ENCODE assay signal across 11 cellular contexts in genomic region chr6:89817481-89817880, GRCh38. TPM values are rescaled to one million over a fixed set of nuclear protein-coding genes. Genes with fewer than 3 reads are reported as not detected.
DNase-seq lines count a peak whose midpoint lies in the region; ATAC-seq and TF ChIP-seq lines count a peak whose summit lies in the region.
"Had no signal": no experiment of that assay in that cellular context is flagged by ENCODE, and none has a peak within 500 bp of the region (broad histone marks: within the 10 kb centered on the region; RNA-seq: fewer than 3 reads in every experiment).

No MANE protein-coding gene starts in this region.

- H3K79me2 ChIP-seq in KMS-11 (ENCODE audit: insufficient read depth, low read depth) (peaks cover 67% of the 10 kb centered on the region), mammary epithelial cell (ENCODE audit: insufficient read depth, low read length) (peaks cover 75% of the 10 kb centered on the region)

- H3K36me3 ChIP-seq in KMS-11 (ENCODE audit: insufficient read depth) (no peaks in the 10 kb centered on the region), mammary epithelial cell (ENCODE audit: insufficient read depth, low read length) (no peaks in the 10 kb centered on the region)
- H3K36me3 ChIP-seq: neutrophil had no signal

- H4K20me1 ChIP-seq in KMS-11 (ENCODE audit: insufficient read depth): no peaks in the 10 kb centered on the region
- H4K20me1 ChIP-seq in mammary epithelial cell (ENCODE audit: insufficient read depth, low read length): no peaks in the 10 kb centered on the region

- H3K4me1 ChIP-seq in KMS-11 (ENCODE audit: low read depth, poor library complexity, severe bottlenecking) (peaks cover 8% of the 10 kb centered on the region), mammary epithelial cell (ENCODE audit: insufficient read depth, low read length) (peaks cover 12% of the 10 kb centered on the region)

- H3K9ac ChIP-seq in KMS-11 (no peak overlapping the region), mammary epithelial cell (ENCODE audit: insufficient read depth, low read length) (no peak overlapping the region)

- BruUV-seq in Calu3 (replicated peaks; lab: Mats Ljungman, UMichigan): no TSS peak
- no TSS peak for BruUV-seq in mammary epithelial cell (replicated peaks; lab: Mats Ljungman, UMichigan)

- peak overlapping the region; percentile 52 for H3K4me3 Mint-ChIP-seq in Calu3 (ENCODE audit: low read depth, unreplicated experiment)
- peak overlapping the region; percentile 79 for H3K4me3 Mint-ChIP-seq in mesothelial cell of epicardium

- 89% methylated on average over 3 of the region's 3 CpGs for WGBS in mammary epithelial cell (ENCODE audit: low coverage, missing lambda C conversion rate)

- TF ChIP-seq CTCF in Calu3 (IDR thresholded peaks at IDR 0.05; ENCODE audit: unreplicated experiment) (no peak), KMS-11 (conservative IDR thresholded peaks at IDR 0.05; ENCODE audit: low read depth, low read length) (no peak), mammary epithelial cell (conservative IDR thresholded peaks at IDR 0.05 in 1 of 2, IDR thresholded peaks at IDR 0.05 in 1 of 2; ENCODE audit: extremely low read depth in 1 of 2, insufficient read depth in 1 of 2, low read depth in 1 of 2, low read length in 2 of 2) (no peak), mesothelial cell of epicardium (IDR thresholded peaks at IDR 0.05; ENCODE audit: unreplicated experiment) (no peak)

- H3K27me3 Mint-ChIP-seq in Calu3 (ENCODE audit: unreplicated experiment) (no peaks in the 10 kb centered on the region), mesothelial cell of epicardium (ENCODE audit: low read depth) (no peaks in the 10 kb centered on the region)

- no peaks in the 10 kb centered on the region for H3K9me3 ChIP-seq in mammary epithelial cell (replicated peaks; ENCODE audit: insufficient read depth, low read length)
- H3K9me3 ChIP-seq: neutrophil had no signal

- intact Hi-C loops in Calu3 (cut with micrococcal nuclease; ENCODE audit: unreplicated experiment): no loop called here
- intact Hi-C loops in mammary epithelial cell (cut with micrococcal nuclease): loop anchor here (10.0 kb wide), 1 partner anchor 383 kb away; the partner anchor contains the start of gene ANKRD6

- H3K9me3 Mint-ChIP-seq in Calu3 (ENCODE audit: low read depth, unreplicated experiment) (no peaks in the 10 kb centered on the region), mesothelial cell of epicardium (no peaks in the 10 kb centered on the region)

- CTCF ChIA-PET in Calu3 (lab: Charles Lee) (interaction anchor here (1.0 kb wide), 1 partner anchor 12 kb away, joined by 4 read pairs; the partner anchor contains the start of gene CASP8AP2), mammary epithelial cell (lab: Charles Lee; ENCODE audit: low non-redundant PET) (no interaction called here)

- H2AFZ ChIP-seq in KMS-11 (ENCODE audit: low read depth) (no peak overlapping the region), mammary epithelial cell (ENCODE audit: low read depth, low read length) (no peak overlapping the region)

- in situ Hi-C loops in mammary epithelial cell (cut with MboI; ENCODE audit: low sequenced_read_pairs in 2 of 2): no loop called here

- H3K27me3 ChIP-seq in KMS-11 (ENCODE audit: insufficient read depth, low read depth): no peaks in the 10 kb centered on the region
- no peaks in the 10 kb centered on the region for H3K27me3 ChIP-seq in mammary epithelial cell (ENCODE audit: insufficient read depth, low read length)
- H3K27me3 ChIP-seq: neutrophil had no signal

- H3K36me3 Mint-ChIP-seq in Calu3 (ENCODE audit: insufficient read depth, unreplicated experiment) (peaks cover 33% of the 10 kb centered on the region), mesothelial cell of epicardium (no peaks in the 10 kb centered on the region)

- 0 out of 2 replicates have a peak overlapping the region, but pooled peaks have one; percentile 37 for H3K4me2 ChIP-seq in KMS-11
- peak overlapping the region; percentile 53 for H3K4me2 ChIP-seq in mammary epithelial cell (ENCODE audit: insufficient read depth, low read depth, low read length)

- ATAC-seq in GM18870 (IDR thresholded peaks at IDR 0.05; ENCODE audit: unreplicated experiment) (no peak), HG03139 (IDR thresholded peaks at IDR 0.05; ENCODE audit: unreplicated experiment) (no peak)

- H3K4me3 ChIP-seq in KMS-11 (IDR thresholded peaks at IDR 0.05; ENCODE audit: insufficient read depth, low read depth, low read length) (no peak overlapping the region), mammary epithelial cell (replicated peaks in 1 of 3; ENCODE audit: insufficient read depth in 1 of 3, low read depth in 2 of 3, low read length in 3 of 3) (peak overlapping the region in 1 of 3 experiments; percentile 6)

- DNase-seq in Calu3 (no peak), mammary epithelial cell (no peak), mesothelial cell of epicardium (ENCODE audit: low spot score in 2 of 2, unreplicated experiment in 2 of 2) (no peak), putamen (ENCODE audit: low spot score) (no peak), NCI-H446 (lab: John Stamatoyannopoulos, UW) (no peak)
- DNase-seq: DMS79 treated with DMSO at 0.1 percent for 48 hours, NCI-H524 had no signal

- dilution Hi-C loops in mammary epithelial cell (cut with HindIII; ENCODE audit: low sequenced_read_pairs): no loop called here

- H3K4me1 Mint-ChIP-seq in Calu3 (ENCODE audit: low read depth, unreplicated experiment) (peaks cover 13% of the 10 kb centered on the region), mesothelial cell of epicardium (peaks cover 24% of the 10 kb centered on the region)

- H3K27ac ChIP-seq in KMS-11 (no peak overlapping the region), mammary epithelial cell (ENCODE audit: insufficient read depth, low read depth, low read length) (no peak overlapping the region)
- H3K27ac ChIP-seq: neutrophil had no signal

- no peak overlapping the region for H3K27ac Mint-ChIP-seq in Calu3 (ENCODE audit: unreplicated experiment)
- H3K27ac Mint-ChIP-seq in mesothelial cell of epicardium: peak overlapping the region; percentile 0

RNA-seq across cellular contexts. Expression of gene MDN1, which starts 2.1 kb away (rescaled TPM):
- total RNA-seq in Calu3 (2022) (50.0 and 54.0 TPM in 2 replicates), mammary epithelial cell (10 to 100 TPM; 18.2 to 30.3 TPM), mesothelial cell of epicardium (43.4 to 52.0 TPM (median 47.1 TPM) in 3 replicates)
- polyA plus RNA-seq in mammary epithelial cell: 5.8 TPM
- 41.7 TPM for polyA minus RNA-seq in mammary epithelial cell

RNA-seq across cellular contexts. Expression of gene CASP8AP2, which starts 12.2 kb away (rescaled TPM):
- total RNA-seq in Calu3 (2022): 21.2 and 24.3 TPM in 2 replicates
- total RNA-seq in mammary epithelial cell: 10 to 100 TPM; 10.8 to 14.2 TPM
- polyA plus RNA-seq in mammary epithelial cell: 6.0 TPM
- polyA minus RNA-seq in mammary epithelial cell: 5.9 TPM
- 22.8 to 23.4 TPM (median 23.1 TPM) in 3 replicates for total RNA-seq in mesothelial cell of epicardium
